Comparison of ENCODE assay signal across 27 cellular contexts in the genomic region with DNA sequence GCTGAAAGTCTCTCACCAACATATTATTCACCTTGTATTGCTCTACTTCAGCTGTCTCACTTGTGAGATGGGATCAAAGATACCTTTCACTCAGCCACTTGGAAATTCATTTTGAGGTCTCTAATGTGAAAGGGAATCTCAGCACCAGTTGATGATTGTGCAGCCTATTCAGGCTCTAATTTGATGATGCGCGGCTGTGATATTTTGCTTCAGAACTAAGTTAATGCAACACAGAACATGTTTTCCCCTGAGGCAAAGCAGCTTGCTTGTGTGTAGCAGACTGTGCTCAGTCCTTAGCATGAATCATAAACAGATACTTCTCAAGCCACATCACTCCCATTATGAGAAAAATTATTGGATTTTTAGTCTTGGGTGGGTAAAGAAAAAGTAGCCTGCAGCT.
"Had no signal": no experiment of that assay in that cellular context is flagged by ENCODE, and none has a peak within 500 bp of the region (broad histone marks: within the 10 kb centered on the region; RNA-seq: fewer than 3 reads in every experiment).

No MANE protein-coding gene starts in this region.

- H3K27me3 ChIP-seq: body of pancreas, esophagus muscularis mucosa, left lung, neutrophil, pancreas, right lobe of liver, tibial artery had no signal

- H3K4me1 Mint-ChIP-seq: activated CD4-positive, alpha-beta T cell treated with anti-CD3 and anti-CD28 coated beads, Interleukin-2, amount 10 ng/mL, durations not matched to agents 24 days and 14 days; activated CD8-positive, alpha-beta memory T cell treated with anti-CD3 and anti-CD28 coated beads, Interleukin-2, amount 10 ng/mL, durations not matched to agents 7 days and 5 days; activated naive CD8-positive, alpha-beta T cell treated with anti-CD3 and anti-CD28 coated beads, Interleukin-2, amount 50 U/mL, for 24 hours; nephron had no signal

- H3K9me3 Mint-ChIP-seq: activated CD4-positive, alpha-beta T cell treated with anti-CD3 and anti-CD28 coated beads, Interleukin-2, amount 10 ng/mL, durations not matched to agents 24 days and 14 days; activated CD8-positive, alpha-beta T cell treated with anti-CD3 and anti-CD28 coated beads for 36 hours; activated naive CD8-positive, alpha-beta T cell treated with anti-CD3 and anti-CD28 coated beads, Interleukin-2, amount 50 U/mL, for 24 hours; nephron; stimulated activated naive CD8-positive, alpha-beta T cell treated with anti-CD3 and anti-CD28 coated beads, Interleukin-15, Interleukin-2, amounts not matched to agents 100 ng/mL and 50 ng/mL, for 24 hours had no signal

- H3K4me3 Mint-ChIP-seq: activated CD4-positive, alpha-beta T cell treated with anti-CD3 and anti-CD28 coated beads, Interleukin-2, amount 10 ng/mL, durations not matched to agents 24 days and 14 days; activated CD8-positive, alpha-beta memory T cell treated with anti-CD3 and anti-CD28 coated beads, Interleukin-2, amount 10 ng/mL, durations not matched to agents 7 days and 5 days; activated CD8-positive, alpha-beta T cell treated with anti-CD3 and anti-CD28 coated beads for 36 hours; activated naive CD8-positive, alpha-beta T cell treated with anti-CD3 and anti-CD28 coated beads, Interleukin-2, amount 50 U/mL, for 24 hours; nephron; stimulated activated naive CD8-positive, alpha-beta T cell treated with anti-CD3 and anti-CD28 coated beads, Interleukin-15, Interleukin-2, amounts not matched to agents 100 ng/mL and 50 ng/mL, for 24 hours had no signal

- H3K27ac Mint-ChIP-seq: activated CD4-positive, alpha-beta T cell treated with anti-CD3 and anti-CD28 coated beads, Interleukin-2, amount 10 ng/mL, durations not matched to agents 24 days and 14 days; activated CD8-positive, alpha-beta memory T cell treated with anti-CD3 and anti-CD28 coated beads, Interleukin-2, amount 10 ng/mL, durations not matched to agents 7 days and 5 days; activated CD8-positive, alpha-beta T cell treated with anti-CD3 and anti-CD28 coated beads for 36 hours; activated naive CD8-positive, alpha-beta T cell treated with anti-CD3 and anti-CD28 coated beads, Interleukin-2, amount 50 U/mL, for 24 hours; nephron; stimulated activated naive CD8-positive, alpha-beta T cell treated with anti-CD3 and anti-CD28 coated beads, Interleukin-15, Interleukin-2, amounts not matched to agents 100 ng/mL and 50 ng/mL, for 24 hours had no signal

- H3K27ac ChIP-seq: body of pancreas, esophagus muscularis mucosa, left lung, neutrophil, pancreas, psoas muscle, right lobe of liver, tibial artery, VCaP had no signal

- H3K27me3 Mint-ChIP-seq: activated CD4-positive, alpha-beta T cell treated with anti-CD3 and anti-CD28 coated beads, Interleukin-2, amount 10 ng/mL, durations not matched to agents 24 days and 14 days; stimulated activated naive CD8-positive, alpha-beta T cell treated with anti-CD3 and anti-CD28 coated beads, Interleukin-15, Interleukin-2, amounts not matched to agents 100 ng/mL and 50 ng/mL, for 24 hours had no signal

- ATAC-seq: activated CD4-positive, CD25-positive, alpha-beta regulatory T cell treated with anti-CD3 and anti-CD28 coated beads, Interleukin-2, amount 50 U/mL, for 24 hours; activated CD8-positive, alpha-beta memory T cell treated with anti-CD3 and anti-CD28 coated beads, Interleukin-2, amount 10 ng/mL, durations not matched to agents 7 days and 5 days; activated CD8-positive, alpha-beta T cell treated with anti-CD3 and anti-CD28 coated beads for 36 hours; activated naive CD8-positive, alpha-beta T cell treated with anti-CD3 and anti-CD28 coated beads, Interleukin-2, amount 50 U/mL, for 24 hours; body of pancreas; left lung; psoas muscle; right lobe of liver had no signal

- H3K4me1 ChIP-seq: body of pancreas, esophagus muscularis mucosa, left lung, pancreas, psoas muscle, right lobe of liver had no signal

- DNase-seq: activated CD4-positive, alpha-beta T cell treated with anti-CD3 and anti-CD28 coated beads, Interleukin-2, amount 10 ng/mL, durations not matched to agents 24 days and 14 days; activated CD8-positive, alpha-beta memory T cell treated with anti-CD3 and anti-CD28 coated beads, Interleukin-2, amount 10 ng/mL, durations not matched to agents 7 days and 5 days; activated CD8-positive, alpha-beta T cell treated with anti-CD3 and anti-CD28 coated beads for 36 hours; activated effector memory CD4-positive, alpha-beta T cell treated with anti-CD3 and anti-CD28 coated beads, Interleukin-2, amount 50 U/mL, for 16 hours; activated naive CD4-positive, alpha-beta T cell treated with anti-CD3 and anti-CD28 coated beads, Interleukin-2, amount 50 U/mL, for 16 hours; activated naive CD8-positive, alpha-beta T cell treated with anti-CD3 and anti-CD28 coated beads, Interleukin-2, amount 50 U/mL, for 24 hours; activated T-cell treated with anti-CD3 and anti-CD28 coated beads for 4 hours; anterior cingulate cortex; body of pancreas; central memory CD4-positive, alpha-beta T cell; dermis blood vessel endothelial cell; effector CD8-positive, alpha-beta T cell; kidney; left lung; midbrain; pancreas; psoas muscle; right lobe of liver; stimulated activated CD4-positive, alpha-beta T cell treated with anti-CD3 and anti-CD28 coated beads, Interleukin-1b, Interleukin-23, amount 100 ng/mL, for 48 hours; tibial artery had no signal

- H3K36me3 Mint-ChIP-seq: activated CD8-positive, alpha-beta memory T cell treated with anti-CD3 and anti-CD28 coated beads, Interleukin-2, amount 10 ng/mL, durations not matched to agents 7 days and 5 days had no signal

- H3K36me3 ChIP-seq: esophagus muscularis mucosa, left lung, neutrophil, pancreas, right lobe of liver, tibial artery had no signal

- H3K4me3 ChIP-seq: body of pancreas, esophagus muscularis mucosa, left lung, pancreas, psoas muscle, right lobe of liver, skin epidermis, tibial artery had no signal

- H3K9me3 ChIP-seq: body of pancreas, esophagus muscularis mucosa, left lung, neutrophil, pancreas, psoas muscle, right lobe of liver, tibial artery had no signal
